Comparison of ENCODE assay signal across 8 cellular contexts in the genomic region with DNA sequence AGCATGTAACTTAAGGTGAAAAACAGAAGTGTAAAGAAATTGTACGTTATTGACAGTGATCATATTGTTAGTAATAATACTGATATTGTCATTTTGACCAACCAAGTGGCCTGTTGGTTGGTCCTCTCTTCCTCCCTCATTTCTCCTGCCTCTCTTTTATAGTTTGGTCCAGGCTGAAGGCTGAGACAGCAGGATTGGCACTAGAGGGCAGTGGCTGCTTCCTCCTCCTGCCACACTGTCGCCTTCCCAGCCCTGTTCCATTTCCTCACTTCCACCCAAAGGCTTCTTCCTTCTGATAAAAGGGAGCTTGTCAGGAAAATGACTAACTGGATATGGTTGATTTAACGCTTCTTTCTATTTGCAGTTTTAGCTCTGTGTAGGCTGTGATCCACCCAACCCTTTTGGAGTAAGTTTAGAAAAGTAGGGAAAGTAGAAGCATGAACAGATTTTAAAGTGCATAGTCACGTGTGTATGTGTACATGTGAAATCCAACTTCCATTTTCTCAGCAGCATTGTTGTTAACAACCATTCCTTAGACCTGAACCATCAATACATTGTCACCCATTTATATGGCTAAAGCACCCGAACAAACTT. TPM values are rescaled to one million over a fixed set of nuclear protein-coding genes. Genes with fewer than 3 reads are reported as not detected.
DNase-seq lines count a peak whose midpoint lies in the region; ATAC-seq and TF ChIP-seq lines count a peak whose summit lies in the region.

No MANE protein-coding gene starts in this region.

- no peak overlapping the region for H3K4me3 Mint-ChIP-seq in activated T-cell treated with anti-CD3 and anti-CD28 coated beads, Interleukin-2, amount 50 U/mL, for 24 hours
- no peak overlapping the region for H3K4me3 Mint-ChIP-seq in naive thymus-derived CD4-positive, alpha-beta T cell
- H3K4me3 Mint-ChIP-seq in activated naive CD4-positive, alpha-beta T cell treated with anti-CD3 and anti-CD28 coated beads for 36 hours, result no peak overlapping the region

- H3K4me1 ChIP-seq in naive thymus-derived CD4-positive, alpha-beta T cell (ENCODE audit: control insufficient read depth in 2 of 2, insufficient read depth in 2 of 2, low read length in 2 of 2), result no peaks in the 10 kb centered on the region

- CTCF ChIA-PET in naive thymus-derived CD4-positive, alpha-beta T cell (lab: Charles Lee), result interaction anchor here (1.6 kb wide), 1 partner anchor 11 kb away, joined by 7 read pairs; no protein-coding TSS in a partner anchor
- CTCF ChIA-PET in activated naive CD4-positive, alpha-beta T cell treated with anti-CD3 and anti-CD28 coated beads for 36 hours (lab: Charles Lee), result interaction anchor here (0.6 to 1.2 kb wide), 3 partner anchors 10 to 17 kb away, joined by 3 to 4 read pairs (median 3); no protein-coding TSS in a partner anchor

- no peaks in the 10 kb centered on the region for H3K27me3 Mint-ChIP-seq in activated T-cell treated with anti-CD3 and anti-CD28 coated beads, Interleukin-2, amount 50 U/mL, for 24 hours
- no peaks in the 10 kb centered on the region for H3K27me3 Mint-ChIP-seq in naive thymus-derived CD4-positive, alpha-beta T cell
- no peaks in the 10 kb centered on the region for H3K27me3 Mint-ChIP-seq in activated naive CD4-positive, alpha-beta T cell treated with anti-CD3 and anti-CD28 coated beads for 36 hours (ENCODE audit: low read depth)

- no peak overlapping the region for H3K4me3 ChIP-seq in choroid plexus epithelial cell (ENCODE audit: low read depth, low read length)
- H3K4me3 ChIP-seq in naive thymus-derived CD4-positive, alpha-beta T cell (ENCODE audit: low read length), result no peak overlapping the region

- ATAC-seq in naive thymus-derived CD4-positive, alpha-beta T cell, result no peak

- peaks cover 74% of the 10 kb centered on the region for H3K36me3 Mint-ChIP-seq in activated T-cell treated with anti-CD3 and anti-CD28 coated beads, Interleukin-2, amount 50 U/mL, for 24 hours (ENCODE audit: low read depth)
- peaks cover 5 to 51% (median 35%) of the 10 kb centered on the region in 5 donors for H3K36me3 Mint-ChIP-seq in naive thymus-derived CD4-positive, alpha-beta T cell
- peaks cover 37% of the 10 kb centered on the region for H3K36me3 Mint-ChIP-seq in activated naive CD4-positive, alpha-beta T cell treated with anti-CD3 and anti-CD28 coated beads for 36 hours (ENCODE audit: low read depth)

- POLR2A ChIA-PET in naive thymus-derived CD4-positive, alpha-beta T cell (lab: Charles Lee), result no interaction called here

- H3K27ac Mint-ChIP-seq in activated T-cell treated with anti-CD3 and anti-CD28 coated beads, Interleukin-2, amount 50 U/mL, for 24 hours, result no peak overlapping the region
- no peak overlapping the region for H3K27ac Mint-ChIP-seq in naive thymus-derived CD4-positive, alpha-beta T cell
- no peak overlapping the region for H3K27ac Mint-ChIP-seq in activated naive CD4-positive, alpha-beta T cell treated with anti-CD3 and anti-CD28 coated beads for 36 hours

- H3K9me3 Mint-ChIP-seq in activated T-cell treated with anti-CD3 and anti-CD28 coated beads, Interleukin-2, amount 50 U/mL, for 24 hours, result no peaks in the 10 kb centered on the region
- H3K9me3 Mint-ChIP-seq in naive thymus-derived CD4-positive, alpha-beta T cell, result no peaks in the 10 kb centered on the region
- no peaks in the 10 kb centered on the region for H3K9me3 Mint-ChIP-seq in activated naive CD4-positive, alpha-beta T cell treated with anti-CD3 and anti-CD28 coated beads for 36 hours

- H3K27me3 ChIP-seq in naive thymus-derived CD4-positive, alpha-beta T cell (ENCODE audit: control insufficient read depth in 2 of 2, insufficient read depth in 2 of 2, low read length in 2 of 2), result no peaks in the 10 kb centered on the region

- no peaks in the 10 kb centered on the region for H3K4me1 Mint-ChIP-seq in activated T-cell treated with anti-CD3 and anti-CD28 coated beads, Interleukin-2, amount 50 U/mL, for 24 hours (ENCODE audit: low read depth)
- peaks cover 0 to 5% (median 0%) of the 10 kb centered on the region in 7 donors for H3K4me1 Mint-ChIP-seq in naive thymus-derived CD4-positive, alpha-beta T cell
- peaks cover 3% of the 10 kb centered on the region for H3K4me1 Mint-ChIP-seq in activated naive CD4-positive, alpha-beta T cell treated with anti-CD3 and anti-CD28 coated beads for 36 hours (ENCODE audit: low read depth)

- intact Hi-C loops in naive thymus-derived CD4-positive, alpha-beta T cell (cut with micrococcal nuclease), result no loop called here
- intact Hi-C loops in activated naive CD4-positive, alpha-beta T cell treated with anti-CD3 and anti-CD28 coated beads for 36 hours (cut with micrococcal nuclease), result no loop called here

- H3K27ac ChIP-seq in naive thymus-derived CD4-positive, alpha-beta T cell (ENCODE audit: low read depth, low read length), result no peak overlapping the region

- peak; percentile 9 for DNase-seq in DMS 273 treated with DMSO at 0.1 percent for 48 hours (lab: John Stamatoyannopoulos, UW)
- peak; percentile 0 for DNase-seq in NCI-H146 (lab: John Stamatoyannopoulos, UW)
- peak; percentile 46 for DNase-seq in choroid plexus epithelial cell (ENCODE audit: low read depth)
- peak; percentile 35 to 67 for DNase-seq in lung microvascular endothelial cell (ENCODE audit: low read depth in 2 of 2)
- no peak for DNase-seq in NCI-H1092 (lab: John Stamatoyannopoulos, UW)
- DNase-seq in activated T-cell treated with anti-CD3 and anti-CD28 coated beads, Interleukin-2, amount 50 U/mL, for 24 hours, result no peak
- DNase-seq in naive thymus-derived CD4-positive, alpha-beta T cell, result no peak
- no peak for DNase-seq in activated naive CD4-positive, alpha-beta T cell treated with anti-CD3 and anti-CD28 coated beads for 36 hours

- no peaks in the 10 kb centered on the region for H3K9me3 ChIP-seq in naive thymus-derived CD4-positive, alpha-beta T cell (ENCODE audit: control insufficient read depth in 2 of 3, low read length in 3 of 3)

- TF ChIP-seq CTCF in choroid plexus epithelial cell (conservative IDR thresholded peaks at IDR 0.05; ENCODE audit: low read depth, low read length), result peak; percentile 62

- peaks cover 0 to 22% (median 0%) of the 10 kb centered on the region in 3 experiments for H3K36me3 ChIP-seq in naive thymus-derived CD4-positive, alpha-beta T cell (ENCODE audit: control insufficient read depth in 2 of 3, insufficient read depth in 3 of 3, low read length in 3 of 3)

RNA-seq across cellular contexts. Expression of gene PTCD2, which starts 35.6 kb away (rescaled TPM):
- total RNA-seq in lung microvascular endothelial cell, result 1.7 and 2.2 TPM in 2 replicates
- 10 to 100 TPM in 3 of 5 experiments, 1 to 10 TPM in 2; 5.0 to 12.6 (median 11.2) TPM for total RNA-seq in naive thymus-derived CD4-positive, alpha-beta T cell
- polyA plus RNA-seq in naive thymus-derived CD4-positive, alpha-beta T cell, result 1 to 10 TPM; 3.7 to 6.0 TPM
- total RNA-seq in activated naive CD4-positive, alpha-beta T cell treated with anti-CD3 and anti-CD28 coated beads for 36 hours, result 10 to 100 TPM; 10.1 to 11.6 TPM

RNA-seq across cellular contexts. Expression of gene MRPS27, which starts 35.8 kb away (rescaled TPM):
- 45.4 and 60.4 TPM in 2 replicates for total RNA-seq in lung microvascular endothelial cell
- total RNA-seq in naive thymus-derived CD4-positive, alpha-beta T cell, result 10 to 100 TPM; 36.6 to 54.0 (median 39.5) TPM
- polyA plus RNA-seq in naive thymus-derived CD4-positive, alpha-beta T cell, result 10 to 100 TPM; 35.2 to 48.7 TPM
- total RNA-seq in activated naive CD4-positive, alpha-beta T cell treated with anti-CD3 and anti-CD28 coated beads for 36 hours, result 10 to 100 TPM; 86.0 to 95.8 TPM

Comparison
In these comparisons a context has a peak if more than half of its experiments do, and no peak if none do; other contexts are left out.
1. DNase-seq: peak in DMS 273 treated with DMSO at 0.1 percent for 48 hours (single experiment), NCI-H146 (single experiment), choroid plexus epithelial cell (single experiment) and lung microvascular endothelial cell (2 of 2); none in NCI-H1092 (single experiment), activated T-cell treated with anti-CD3 and anti-CD28 coated beads, Interleukin-2, amount 50 U/mL, for 24 hours (single experiment), naive thymus-derived CD4-positive, alpha-beta T cell (0 of 9) and activated naive CD4-positive, alpha-beta T cell treated with anti-CD3 and anti-CD28 coated beads for 36 hours (single experiment).